In the genomic region with DNA sequence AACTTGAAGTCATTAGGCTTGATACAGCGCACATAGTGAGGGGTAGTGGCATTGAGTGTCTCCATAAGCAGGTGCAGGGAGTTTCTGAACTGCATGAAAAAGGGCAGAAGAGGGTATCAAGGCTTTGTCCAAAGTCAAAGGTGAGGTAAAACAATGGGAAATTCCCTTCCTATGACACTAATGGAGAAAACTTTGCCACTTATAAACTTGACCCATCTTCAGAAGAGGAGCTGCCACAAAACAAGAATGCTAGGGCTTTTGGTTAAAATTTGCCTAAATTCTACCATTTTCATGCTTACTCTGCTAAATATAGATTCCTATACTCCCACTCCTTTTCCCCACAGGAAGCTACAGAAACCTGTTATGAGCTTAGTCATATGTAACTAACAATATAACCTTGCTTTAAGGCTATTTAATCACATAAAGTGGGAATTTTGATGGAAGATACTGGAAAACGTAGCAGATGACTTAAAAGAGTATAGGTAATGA, we compare ENCODE assay signal across 1 cellular context.
A peak's percentile ranks its signal among the peaks of the same experiment; 100 is the strongest.
TF ChIP-seq lines count a peak whose summit lies in the region.

No MANE protein-coding gene starts in this region.

TF ChIP-seq in GM12878, 131 proteins besides CTCF, POLR2A, EP300 and RAD21 (continued from another document and continues in another):
- TF ChIP-seq, protein P1, sequence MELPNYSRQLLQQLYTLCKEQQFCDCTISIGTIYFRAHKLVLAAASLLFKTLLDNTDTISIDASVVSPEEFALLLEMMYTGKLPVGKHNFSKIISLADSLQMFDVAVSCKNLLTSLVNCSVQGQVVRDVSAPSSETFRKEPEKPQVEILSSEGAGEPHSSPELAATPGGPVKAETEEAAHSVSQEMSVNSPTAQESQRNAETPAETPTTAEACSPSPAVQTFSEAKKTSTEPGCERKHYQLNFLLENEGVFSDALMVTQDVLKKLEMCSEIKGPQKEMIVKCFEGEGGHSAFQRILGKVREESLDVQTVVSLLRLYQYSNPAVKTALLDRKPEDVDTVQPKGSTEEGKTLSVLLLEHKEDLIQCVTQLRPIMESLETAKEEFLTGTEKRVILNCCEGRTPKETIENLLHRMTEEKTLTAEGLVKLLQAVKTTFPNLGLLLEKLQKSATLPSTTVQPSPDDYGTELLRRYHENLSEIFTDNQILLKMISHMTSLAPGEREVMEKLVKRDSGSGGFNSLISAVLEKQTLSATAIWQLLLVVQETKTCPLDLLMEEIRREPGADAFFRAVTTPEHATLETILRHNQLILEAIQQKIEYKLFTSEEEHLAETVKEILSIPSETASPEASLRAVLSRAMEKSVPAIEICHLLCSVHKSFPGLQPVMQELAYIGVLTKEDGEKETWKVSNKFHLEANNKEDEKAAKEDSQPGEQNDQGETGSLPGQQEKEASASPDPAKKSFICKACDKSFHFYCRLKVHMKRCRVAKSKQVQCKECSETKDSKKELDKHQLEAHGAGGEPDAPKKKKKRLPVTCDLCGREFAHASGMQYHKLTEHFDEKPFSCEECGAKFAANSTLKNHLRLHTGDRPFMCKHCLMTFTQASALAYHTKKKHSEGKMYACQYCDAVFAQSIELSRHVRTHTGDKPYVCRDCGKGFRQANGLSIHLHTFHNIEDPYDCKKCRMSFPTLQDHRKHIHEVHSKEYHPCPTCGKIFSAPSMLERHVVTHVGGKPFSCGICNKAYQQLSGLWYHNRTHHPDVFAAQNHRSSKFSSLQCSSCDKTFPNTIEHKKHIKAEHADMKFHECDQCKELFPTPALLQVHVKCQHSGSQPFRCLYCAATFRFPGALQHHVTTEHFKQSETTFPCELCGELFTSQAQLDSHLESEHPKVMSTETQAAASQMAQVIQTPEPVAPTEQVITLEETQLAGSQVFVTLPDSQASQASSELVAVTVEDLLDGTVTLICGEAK (IDR thresholded peaks at IDR 0.05; ENCODE audit: borderline replicate concordance), result no peak
- TF ChIP-seq IKZF1 (conservative IDR thresholded peaks at IDR 0.05), result peak; percentile 83
- no peak for TF ChIP-seq EGR1 (IDR thresholded peaks at IDR 0.05; ENCODE audit: borderline replicate concordance in 1 of 2, low read depth in 2 of 2, low read length in 2 of 2)
- TF ChIP-seq, protein P2, sequence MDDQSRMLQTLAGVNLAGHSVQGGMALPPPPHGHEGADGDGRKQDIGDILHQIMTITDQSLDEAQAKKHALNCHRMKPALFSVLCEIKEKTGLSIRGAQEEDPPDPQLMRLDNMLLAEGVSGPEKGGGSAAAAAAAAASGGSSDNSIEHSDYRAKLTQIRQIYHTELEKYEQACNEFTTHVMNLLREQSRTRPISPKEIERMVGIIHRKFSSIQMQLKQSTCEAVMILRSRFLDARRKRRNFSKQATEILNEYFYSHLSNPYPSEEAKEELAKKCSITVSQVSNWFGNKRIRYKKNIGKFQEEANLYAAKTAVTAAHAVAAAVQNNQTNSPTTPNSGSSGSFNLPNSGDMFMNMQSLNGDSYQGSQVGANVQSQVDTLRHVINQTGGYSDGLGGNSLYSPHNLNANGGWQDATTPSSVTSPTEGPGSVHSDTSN (IDR thresholded peaks at IDR 0.05; ENCODE audit: insufficient replicate concordance, low read depth, low read length), result no peak
- no peak for TF ChIP-seq ATF3 (IDR thresholded peaks at IDR 0.05; ENCODE audit: borderline replicate concordance, extremely low read depth, low read depth, low read length)
- TF ChIP-seq, protein P3, sequence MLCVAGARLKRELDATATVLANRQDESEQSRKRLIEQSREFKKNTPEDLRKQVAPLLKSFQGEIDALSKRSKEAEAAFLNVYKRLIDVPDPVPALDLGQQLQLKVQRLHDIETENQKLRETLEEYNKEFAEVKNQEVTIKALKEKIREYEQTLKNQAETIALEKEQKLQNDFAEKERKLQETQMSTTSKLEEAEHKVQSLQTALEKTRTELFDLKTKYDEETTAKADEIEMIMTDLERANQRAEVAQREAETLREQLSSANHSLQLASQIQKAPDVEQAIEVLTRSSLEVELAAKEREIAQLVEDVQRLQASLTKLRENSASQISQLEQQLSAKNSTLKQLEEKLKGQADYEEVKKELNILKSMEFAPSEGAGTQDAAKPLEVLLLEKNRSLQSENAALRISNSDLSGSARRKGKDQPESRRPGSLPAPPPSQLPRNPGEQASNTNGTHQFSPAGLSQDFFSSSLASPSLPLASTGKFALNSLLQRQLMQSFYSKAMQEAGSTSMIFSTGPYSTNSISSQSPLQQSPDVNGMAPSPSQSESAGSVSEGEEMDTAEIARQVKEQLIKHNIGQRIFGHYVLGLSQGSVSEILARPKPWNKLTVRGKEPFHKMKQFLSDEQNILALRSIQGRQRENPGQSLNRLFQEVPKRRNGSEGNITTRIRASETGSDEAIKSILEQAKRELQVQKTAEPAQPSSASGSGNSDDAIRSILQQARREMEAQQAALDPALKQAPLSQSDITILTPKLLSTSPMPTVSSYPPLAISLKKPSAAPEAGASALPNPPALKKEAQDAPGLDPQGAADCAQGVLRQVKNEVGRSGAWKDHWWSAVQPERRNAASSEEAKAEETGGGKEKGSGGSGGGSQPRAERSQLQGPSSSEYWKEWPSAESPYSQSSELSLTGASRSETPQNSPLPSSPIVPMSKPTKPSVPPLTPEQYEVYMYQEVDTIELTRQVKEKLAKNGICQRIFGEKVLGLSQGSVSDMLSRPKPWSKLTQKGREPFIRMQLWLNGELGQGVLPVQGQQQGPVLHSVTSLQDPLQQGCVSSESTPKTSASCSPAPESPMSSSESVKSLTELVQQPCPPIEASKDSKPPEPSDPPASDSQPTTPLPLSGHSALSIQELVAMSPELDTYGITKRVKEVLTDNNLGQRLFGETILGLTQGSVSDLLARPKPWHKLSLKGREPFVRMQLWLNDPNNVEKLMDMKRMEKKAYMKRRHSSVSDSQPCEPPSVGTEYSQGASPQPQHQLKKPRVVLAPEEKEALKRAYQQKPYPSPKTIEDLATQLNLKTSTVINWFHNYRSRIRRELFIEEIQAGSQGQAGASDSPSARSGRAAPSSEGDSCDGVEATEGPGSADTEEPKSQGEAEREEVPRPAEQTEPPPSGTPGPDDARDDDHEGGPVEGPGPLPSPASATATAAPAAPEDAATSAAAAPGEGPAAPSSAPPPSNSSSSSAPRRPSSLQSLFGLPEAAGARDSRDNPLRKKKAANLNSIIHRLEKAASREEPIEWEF (IDR thresholded peaks at IDR 0.05; ENCODE audit: insufficient replicate concordance, low read depth, low read length), result no peak
- TF ChIP-seq, protein P4, sequence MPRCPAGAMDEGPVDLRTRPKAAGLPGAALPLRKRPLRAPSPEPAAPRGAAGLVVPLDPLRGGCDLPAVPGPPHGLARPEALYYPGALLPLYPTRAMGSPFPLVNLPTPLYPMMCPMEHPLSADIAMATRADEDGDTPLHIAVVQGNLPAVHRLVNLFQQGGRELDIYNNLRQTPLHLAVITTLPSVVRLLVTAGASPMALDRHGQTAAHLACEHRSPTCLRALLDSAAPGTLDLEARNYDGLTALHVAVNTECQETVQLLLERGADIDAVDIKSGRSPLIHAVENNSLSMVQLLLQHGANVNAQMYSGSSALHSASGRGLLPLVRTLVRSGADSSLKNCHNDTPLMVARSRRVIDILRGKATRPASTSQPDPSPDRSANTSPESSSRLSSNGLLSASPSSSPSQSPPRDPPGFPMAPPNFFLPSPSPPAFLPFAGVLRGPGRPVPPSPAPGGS (IDR thresholded peaks at IDR 0.05; ENCODE audit: borderline replicate concordance, insufficient read depth, low read depth, low read length, poor library complexity, severe bottlenecking), result no peak
- TF ChIP-seq EZH2 (IDR thresholded peaks at IDR 0.05; ENCODE audit: borderline replicate concordance, control insufficient read depth, low read depth, low read length), result no peak
- TF ChIP-seq KAT2A (conservative IDR thresholded peaks at IDR 0.05; ENCODE audit: control insufficient read depth, low read depth, low read length), result no peak
- peak; percentile 80 for TF ChIP-seq NFIC (IDR thresholded peaks at IDR 0.05; ENCODE audit: low read depth, low read length)
- peak; percentile 79 for TF ChIP-seq MEF2B (IDR thresholded peaks at IDR 0.05; ENCODE audit: partially characterized antibody, poor library complexity, severe bottlenecking)
- TF ChIP-seq ESRRA (IDR thresholded peaks at IDR 0.05; ENCODE audit: low read length), result no peak
- no peak for TF ChIP-seq SUPT20H (IDR thresholded peaks at IDR 0.05; ENCODE audit: borderline replicate concordance, control insufficient read depth, low read depth, low read length)
- no peak for TF ChIP-seq YBX1 (IDR thresholded peaks at IDR 0.05)
- no peak for TF ChIP-seq STAT1 (conservative IDR thresholded peaks at IDR 0.05)
- no peak for TF ChIP-seq NRF1 (conservative IDR thresholded peaks at IDR 0.05; ENCODE audit: low read depth, low read length)
- TF ChIP-seq ZNF207 (IDR thresholded peaks at IDR 0.05; ENCODE audit: borderline replicate concordance), result no peak
- no peak for TF ChIP-seq PAX8 (IDR thresholded peaks at IDR 0.05)
- no peak for TF ChIP-seq SPI1 (IDR thresholded peaks at IDR 0.05; ENCODE audit: borderline replicate concordance, insufficient read depth, low read depth, low read length)
- TF ChIP-seq HDAC6 (IDR thresholded peaks at IDR 0.05; ENCODE audit: unreplicated experiment), result no peak
- TF ChIP-seq MTA2 (IDR thresholded peaks at IDR 0.05; ENCODE audit: low read depth), result peak; percentile 73
- TF ChIP-seq, protein P5, sequence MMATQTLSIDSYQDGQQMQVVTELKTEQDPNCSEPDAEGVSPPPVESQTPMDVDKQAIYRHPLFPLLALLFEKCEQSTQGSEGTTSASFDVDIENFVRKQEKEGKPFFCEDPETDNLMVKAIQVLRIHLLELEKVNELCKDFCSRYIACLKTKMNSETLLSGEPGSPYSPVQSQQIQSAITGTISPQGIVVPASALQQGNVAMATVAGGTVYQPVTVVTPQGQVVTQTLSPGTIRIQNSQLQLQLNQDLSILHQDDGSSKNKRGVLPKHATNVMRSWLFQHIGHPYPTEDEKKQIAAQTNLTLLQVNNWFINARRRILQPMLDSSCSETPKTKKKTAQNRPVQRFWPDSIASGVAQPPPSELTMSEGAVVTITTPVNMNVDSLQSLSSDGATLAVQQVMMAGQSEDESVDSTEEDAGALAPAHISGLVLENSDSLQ (IDR thresholded peaks at IDR 0.05), result no peak
- TF ChIP-seq SP1 (IDR thresholded peaks at IDR 0.05; ENCODE audit: low read depth, low read length), result peak; percentile 21
- TF ChIP-seq GABPA (IDR thresholded peaks at IDR 0.05; ENCODE audit: low read depth), result no peak
- no peak for TF ChIP-seq E2F8 (IDR thresholded peaks at IDR 0.05; ENCODE audit: low read depth, partially characterized antibody)
- TF ChIP-seq CHD1 (IDR thresholded peaks at IDR 0.05; ENCODE audit: low read depth, low read length), result no peak
- TF ChIP-seq ZNF622 (IDR thresholded peaks at IDR 0.05), result no peak
- TF ChIP-seq ZSCAN29 (IDR thresholded peaks at IDR 0.05), result no peak
- no peak for TF ChIP-seq ZNF384 (IDR thresholded peaks at IDR 0.05; ENCODE audit: borderline replicate concordance, low read depth, low read length)
- no peak for TF ChIP-seq LARP7 (IDR thresholded peaks at IDR 0.05)
- no peak for TF ChIP-seq PAX5 (IDR thresholded peaks at IDR 0.05; ENCODE audit: borderline replicate concordance, low read depth, low read length)
- no peak for TF ChIP-seq ZNF217 (IDR thresholded peaks at IDR 0.05)
- TF ChIP-seq RAD51 (IDR thresholded peaks at IDR 0.05), result no peak
- no peak for TF ChIP-seq RB1 (IDR thresholded peaks at IDR 0.05; ENCODE audit: borderline replicate concordance)
- no peak for TF ChIP-seq HDGF (IDR thresholded peaks at IDR 0.05)
- no peak for TF ChIP-seq CHD4 (IDR thresholded peaks at IDR 0.05)
- no peak for TF ChIP-seq TCF3 (IDR thresholded peaks at IDR 0.05; ENCODE audit: borderline replicate concordance, insufficient read depth, low read depth, low read length)
- TF ChIP-seq SIN3A (IDR thresholded peaks at IDR 0.05; ENCODE audit: low read depth, low read length), result no peak
- no peak for TF ChIP-seq SMAD1 (IDR thresholded peaks at IDR 0.05; ENCODE audit: low read depth, partially characterized antibody)
- no peak for TF ChIP-seq BRCA1 (IDR thresholded peaks at IDR 0.05; ENCODE audit: low read depth, low read length)
- TF ChIP-seq GATAD2B (conservative IDR thresholded peaks at IDR 0.05; ENCODE audit: low read depth), result no peak
- no peak for TF ChIP-seq SIX5 (IDR thresholded peaks at IDR 0.05; ENCODE audit: low read depth, low read length, severe bottlenecking)
- TF ChIP-seq ZBTB4 (CRISPR knock-in tag; IDR thresholded peaks at IDR 0.05), result no peak
- no peak for TF ChIP-seq CHD2 (IDR thresholded peaks at IDR 0.05; ENCODE audit: borderline replicate concordance, low read depth, low read length)
